ENCODE assay signal across 8 cellular contexts in the genomic region with DNA sequence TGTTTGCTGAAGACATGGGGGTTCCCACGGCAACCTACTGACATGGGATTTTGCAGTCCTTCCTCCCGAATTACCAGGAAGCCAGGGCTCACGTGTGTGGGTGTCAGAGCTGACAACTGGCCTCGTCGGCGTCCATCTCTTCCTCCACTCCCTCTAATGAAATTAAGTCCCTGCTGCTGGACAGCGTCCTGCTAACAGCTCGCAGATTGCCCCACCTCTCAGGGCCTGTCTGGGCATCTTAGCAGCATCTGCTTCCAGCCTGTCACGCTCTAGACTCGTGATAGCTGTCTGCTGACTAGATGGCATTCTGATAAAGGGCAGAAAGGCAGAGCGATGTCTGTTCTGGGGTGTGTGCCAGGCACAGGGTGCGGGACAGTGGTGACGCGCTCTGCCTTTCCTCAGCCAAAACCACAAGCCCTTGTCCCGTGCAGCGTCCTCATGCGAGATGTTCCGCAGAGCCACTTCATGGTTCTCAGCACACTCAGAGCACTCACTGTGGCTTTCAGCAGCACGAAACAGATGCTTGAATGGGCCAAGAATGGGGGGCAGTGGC.
DNase-seq lines count a peak whose midpoint lies in the region; ATAC-seq and TF ChIP-seq lines count a peak whose summit lies in the region.

No MANE protein-coding gene starts in this region.

- no peaks in the 10 kb centered on the region for H3K27me3 Mint-ChIP-seq in activated CD4-positive, alpha-beta memory T cell treated with anti-CD3 and anti-CD28 coated beads, Interleukin-2, amount 10 ng/mL, durations not matched to agents 7 days and 5 days
- H3K27me3 Mint-ChIP-seq in stimulated activated memory B cell treated with anti-CD40 and anti-IgM and Interleukin-4, amounts not matched to agents 10 μg/mL and 1 μg/mL and 100 μg/mL, for 72 hours = peaks cover 37% of the 10 kb centered on the region

- CTCF ChIA-PET in activated CD4-positive, alpha-beta memory T cell treated with anti-CD3 and anti-CD28 coated beads, Interleukin-2, amount 10 ng/mL, durations not matched to agents 7 days and 5 days (lab: Charles Lee) = no interaction called here

- peaks cover 11% of the 10 kb centered on the region for H3K36me3 Mint-ChIP-seq in activated CD4-positive, alpha-beta memory T cell treated with anti-CD3 and anti-CD28 coated beads, Interleukin-2, amount 10 ng/mL, durations not matched to agents 7 days and 5 days (ENCODE audit: low read depth)
- peaks cover 4% of the 10 kb centered on the region for H3K36me3 Mint-ChIP-seq in stimulated activated memory B cell treated with anti-CD40 and anti-IgM and Interleukin-4, amounts not matched to agents 10 μg/mL and 1 μg/mL and 100 μg/mL, for 72 hours

- H3K4me3 ChIP-seq in effector memory CD4-positive, alpha-beta T cell (ENCODE audit: insufficient read depth, low read depth, low read length, poor library complexity, severe bottlenecking) = no peak overlapping the region
- no peak overlapping the region for H3K4me3 ChIP-seq in mucosa of descending colon

- no peaks in the 10 kb centered on the region for H3K36me3 ChIP-seq in effector memory CD4-positive, alpha-beta T cell (ENCODE audit: control insufficient read depth, insufficient read depth, low read length)
- H3K36me3 ChIP-seq in mucosa of descending colon (ENCODE audit: low read depth) = no peaks in the 10 kb centered on the region

- H3K27ac ChIP-seq in effector memory CD4-positive, alpha-beta T cell (ENCODE audit: insufficient read depth, low read length, poor library complexity, severe bottlenecking) = peak overlapping the region; percentile 42

- H3K27me3 ChIP-seq in effector memory CD4-positive, alpha-beta T cell (replicated peaks; ENCODE audit: control insufficient read depth, insufficient read depth, low read length, poor library complexity, severe bottlenecking) = no peaks in the 10 kb centered on the region

- peaks cover 6% of the 10 kb centered on the region for H3K4me1 ChIP-seq in effector memory CD4-positive, alpha-beta T cell (ENCODE audit: control insufficient read depth, insufficient read depth, low read length, poor library complexity, severe bottlenecking)
- H3K4me1 ChIP-seq in mucosa of descending colon (ENCODE audit: low read depth) = no peaks in the 10 kb centered on the region

- peak; percentile 73 for ATAC-seq in mucosa of descending colon
- peak; percentile 71 for ATAC-seq in stimulated activated memory B cell treated with anti-CD40 and anti-IgM and Interleukin-4, amounts not matched to agents 10 μg/mL and 1 μg/mL and 100 μg/mL, for 72 hours

- H3K27ac Mint-ChIP-seq in activated CD4-positive, alpha-beta memory T cell treated with anti-CD3 and anti-CD28 coated beads, Interleukin-2, amount 10 ng/mL, durations not matched to agents 7 days and 5 days = peak overlapping the region; percentile 57
- H3K27ac Mint-ChIP-seq in stimulated activated memory B cell treated with anti-CD40 and anti-IgM and Interleukin-4, amounts not matched to agents 10 μg/mL and 1 μg/mL and 100 μg/mL, for 72 hours = peak overlapping the region; percentile 74

- H3K4me3 Mint-ChIP-seq in activated CD4-positive, alpha-beta memory T cell treated with anti-CD3 and anti-CD28 coated beads, Interleukin-2, amount 10 ng/mL, durations not matched to agents 7 days and 5 days = no peak overlapping the region
- H3K4me3 Mint-ChIP-seq in stimulated activated memory B cell treated with anti-CD40 and anti-IgM and Interleukin-4, amounts not matched to agents 10 μg/mL and 1 μg/mL and 100 μg/mL, for 72 hours = no peak overlapping the region

- peaks cover 11% of the 10 kb centered on the region for H3K9me3 Mint-ChIP-seq in activated CD4-positive, alpha-beta memory T cell treated with anti-CD3 and anti-CD28 coated beads, Interleukin-2, amount 10 ng/mL, durations not matched to agents 7 days and 5 days
- peaks cover 5% of the 10 kb centered on the region for H3K9me3 Mint-ChIP-seq in stimulated activated memory B cell treated with anti-CD40 and anti-IgM and Interleukin-4, amounts not matched to agents 10 μg/mL and 1 μg/mL and 100 μg/mL, for 72 hours

- intact Hi-C loops in mucosa of descending colon (cut with DNase I, micrococcal nuclease) = no loop called here

- no peak for TF ChIP-seq CTCF in mucosa of descending colon (IDR thresholded peaks at IDR 0.05)

- no peaks in the 10 kb centered on the region for H3K9me3 ChIP-seq in effector memory CD4-positive, alpha-beta T cell (ENCODE audit: control insufficient read depth, low read length)
- H3K9me3 ChIP-seq in mucosa of descending colon = no peaks in the 10 kb centered on the region

- peaks cover 32% of the 10 kb centered on the region for H3K4me1 Mint-ChIP-seq in activated CD4-positive, alpha-beta memory T cell treated with anti-CD3 and anti-CD28 coated beads, Interleukin-2, amount 10 ng/mL, durations not matched to agents 7 days and 5 days
- peaks cover 30% of the 10 kb centered on the region for H3K4me1 Mint-ChIP-seq in stimulated activated memory B cell treated with anti-CD40 and anti-IgM and Interleukin-4, amounts not matched to agents 10 μg/mL and 1 μg/mL and 100 μg/mL, for 72 hours

- DNase-seq in NCI-H748 (lab: John Stamatoyannopoulos, UW; ENCODE audit: unreplicated experiment) = peak; percentile 66
- DNase-seq in NCI-H748 treated with DMSO at 0.1 percent for 48 hours (lab: John Stamatoyannopoulos, UW) = no peak
- peak; percentile 67 for DNase-seq in activated CD4-positive, alpha-beta memory T cell treated with anti-CD3 and anti-CD28 coated beads, Interleukin-2, amount 10 ng/mL, durations not matched to agents 7 days and 5 days
- DNase-seq in effector memory CD4-positive, alpha-beta T cell = peak; percentile 21 to 59 (median 47)
- peak; percentile 55 to 73 (median 64) for DNase-seq in mucosa of descending colon
- DNase-seq in SIG-M5 (lab: John Stamatoyannopoulos, UW) = no peak
- no peak for DNase-seq in NCI-H1436 (lab: John Stamatoyannopoulos, UW)

- POLR2A ChIA-PET in activated CD4-positive, alpha-beta memory T cell treated with anti-CD3 and anti-CD28 coated beads, Interleukin-2, amount 10 ng/mL, durations not matched to agents 7 days and 5 days (lab: Charles Lee) = interaction anchor here (0.9 to 2.5 kb wide), 9 partner anchors 12 to 161 kb away, joined by 3 to 9 read pairs (median 4); partner anchors contain the start of gene ARL4C

Comparison
In these comparisons a context has a peak if more than half of its experiments do, and no peak if none do; other contexts are left out.
1. DNase-seq: peak in NCI-H748 (single experiment), activated CD4-positive, alpha-beta memory T cell treated with anti-CD3 and anti-CD28 coated beads, Interleukin-2, amount 10 ng/mL, durations not matched to agents 7 days and 5 days (single experiment), effector memory CD4-positive, alpha-beta T cell (3 of 3) and mucosa of descending colon (3 of 3); none in NCI-H748 treated with DMSO at 0.1 percent for 48 hours (single experiment), SIG-M5 (single experiment) and NCI-H1436 (single experiment).